In genomic region chrX:11423362-11423818, GRCh38 we compare ENCODE assay signal across 1 cellular context.
TF ChIP-seq lines count a peak whose summit lies in the region.

No MANE protein-coding gene starts in this region.

TF ChIP-seq in K562, 482 proteins besides CTCF, POLR2A, EP300 and RAD21 (continued from another document and continues in another):
- TF ChIP-seq HMGXB4 (CRISPR knock-in tag; IDR thresholded peaks at IDR 0.05) (no peak), HDAC2 (IDR thresholded peaks at IDR 0.05) (no peak), FOXA1 (IDR thresholded peaks at IDR 0.05; ENCODE audit: borderline replicate concordance) (no peak), BRD9 (IDR thresholded peaks at IDR 0.05; ENCODE audit: low read depth, partially characterized antibody) (no peak), ZBTB43 (CRISPR knock-in tag; IDR thresholded peaks at IDR 0.05) (no peak), GTF2A2 (tag; IDR thresholded peaks at IDR 0.05) (no peak), TFAP4 (CRISPR knock-in tag; IDR thresholded peaks at IDR 0.05; ENCODE audit: borderline replicate concordance) (peak; percentile 93), RNF2 (IDR thresholded peaks at IDR 0.05) (peak; percentile 86), ZBED1 (IDR thresholded peaks at IDR 0.05) (no peak), TCF15 (CRISPR knock-in tag; IDR thresholded peaks at IDR 0.05) (no peak), GABPA (tag; conservative IDR thresholded peaks at IDR 0.05; ENCODE audit: low read depth) (peak; percentile 90), SRSF1 (IDR thresholded peaks at IDR 0.05; ENCODE audit: low read depth, low read length) (no peak), MTA2 (IDR thresholded peaks at IDR 0.05; ENCODE audit: low read depth) (peak; percentile 37; the same call in 1 of the 2 replicates), KLF13 (tag; IDR thresholded peaks at IDR 0.05; ENCODE audit: borderline replicate concordance, low read depth) (no peak), ARID4B (CRISPR knock-in tag; IDR thresholded peaks at IDR 0.05) (peak; percentile 51; the same call in 1 of the 2 replicates), MXI1 (IDR thresholded peaks at IDR 0.05; ENCODE audit: low read depth, low read length) (no peak), KHSRP (IDR thresholded peaks at IDR 0.05) (no peak), TAF9B (IDR thresholded peaks at IDR 0.05; ENCODE audit: partially characterized antibody) (peak; percentile 85), CUX1 (CRISPR knock-in tag; IDR thresholded peaks at IDR 0.05) (no peak), E2F3 (CRISPR knock-in tag; IDR thresholded peaks at IDR 0.05) (no peak), HNRNPLL (IDR thresholded peaks at IDR 0.05; ENCODE audit: low read depth, low read length, poor library complexity, severe bottlenecking) (no peak), ZNF561 (CRISPR knock-in tag; conservative IDR thresholded peaks at IDR 0.05) (no peak), SMARCE1 (IDR thresholded peaks at IDR 0.05) (no peak), KDM4B (IDR thresholded peaks at IDR 0.05; ENCODE audit: borderline replicate concordance in 2 of 2, low read depth in 1 of 2) (no peak), FOXM1 (IDR thresholded peaks at IDR 0.05; ENCODE audit: low read depth) (no peak; the same call in 1 of the 2 replicates), FOXM1 (CRISPR knock-in tag; IDR thresholded peaks at IDR 0.05; ENCODE audit: low read depth) (no peak), HIVEP1 (CRISPR knock-in tag; IDR thresholded peaks at IDR 0.05) (no peak), PREB (CRISPR knock-in tag; IDR thresholded peaks at IDR 0.05) (no peak), CHD1 (IDR thresholded peaks at IDR 0.05; ENCODE audit: low read length) (no peak), ZNF12 (CRISPR knock-in tag; IDR thresholded peaks at IDR 0.05) (no peak), ZSCAN32 (CRISPR knock-in tag; IDR thresholded peaks at IDR 0.05) (no peak), JUNB (CRISPR knock-in tag; conservative IDR thresholded peaks at IDR 0.05) (no peak), ZKSCAN8 (CRISPR knock-in tag; IDR thresholded peaks at IDR 0.05) (peak; percentile 68; the same call in 1 of the 2 replicates), TSC22D4 (tag; IDR thresholded peaks at IDR 0.05) (no peak), CBFA2T2 (conservative IDR thresholded peaks at IDR 0.05) (no peak; the same call in 1 of the 2 replicates)
- TF ChIP-seq, protein P1, sequence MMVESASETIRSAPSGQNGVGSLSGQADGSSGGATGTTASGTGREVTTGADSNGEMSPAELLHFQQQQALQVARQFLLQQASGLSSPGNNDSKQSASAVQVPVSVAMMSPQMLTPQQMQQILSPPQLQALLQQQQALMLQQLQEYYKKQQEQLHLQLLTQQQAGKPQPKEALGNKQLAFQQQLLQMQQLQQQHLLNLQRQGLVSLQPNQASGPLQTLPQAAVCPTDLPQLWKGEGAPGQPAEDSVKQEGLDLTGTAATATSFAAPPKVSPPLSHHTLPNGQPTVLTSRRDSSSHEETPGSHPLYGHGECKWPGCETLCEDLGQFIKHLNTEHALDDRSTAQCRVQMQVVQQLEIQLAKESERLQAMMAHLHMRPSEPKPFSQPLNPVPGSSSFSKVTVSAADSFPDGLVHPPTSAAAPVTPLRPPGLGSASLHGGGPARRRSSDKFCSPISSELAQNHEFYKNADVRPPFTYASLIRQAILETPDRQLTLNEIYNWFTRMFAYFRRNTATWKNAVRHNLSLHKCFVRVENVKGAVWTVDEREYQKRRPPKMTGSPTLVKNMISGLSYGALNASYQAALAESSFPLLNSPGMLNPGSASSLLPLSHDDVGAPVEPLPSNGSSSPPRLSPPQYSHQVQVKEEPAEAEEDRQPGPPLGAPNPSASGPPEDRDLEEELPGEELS (CRISPR knock-in tag; IDR thresholded peaks at IDR 0.05; ENCODE audit: borderline replicate concordance) = no peak
- TF ChIP-seq, protein P2, sequence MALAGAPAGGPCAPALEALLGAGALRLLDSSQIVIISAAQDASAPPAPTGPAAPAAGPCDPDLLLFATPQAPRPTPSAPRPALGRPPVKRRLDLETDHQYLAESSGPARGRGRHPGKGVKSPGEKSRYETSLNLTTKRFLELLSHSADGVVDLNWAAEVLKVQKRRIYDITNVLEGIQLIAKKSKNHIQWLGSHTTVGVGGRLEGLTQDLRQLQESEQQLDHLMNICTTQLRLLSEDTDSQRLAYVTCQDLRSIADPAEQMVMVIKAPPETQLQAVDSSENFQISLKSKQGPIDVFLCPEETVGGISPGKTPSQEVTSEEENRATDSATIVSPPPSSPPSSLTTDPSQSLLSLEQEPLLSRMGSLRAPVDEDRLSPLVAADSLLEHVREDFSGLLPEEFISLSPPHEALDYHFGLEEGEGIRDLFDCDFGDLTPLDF (CRISPR knock-in tag; IDR thresholded peaks at IDR 0.05) = no peak
- TF ChIP-seq, protein P3, sequence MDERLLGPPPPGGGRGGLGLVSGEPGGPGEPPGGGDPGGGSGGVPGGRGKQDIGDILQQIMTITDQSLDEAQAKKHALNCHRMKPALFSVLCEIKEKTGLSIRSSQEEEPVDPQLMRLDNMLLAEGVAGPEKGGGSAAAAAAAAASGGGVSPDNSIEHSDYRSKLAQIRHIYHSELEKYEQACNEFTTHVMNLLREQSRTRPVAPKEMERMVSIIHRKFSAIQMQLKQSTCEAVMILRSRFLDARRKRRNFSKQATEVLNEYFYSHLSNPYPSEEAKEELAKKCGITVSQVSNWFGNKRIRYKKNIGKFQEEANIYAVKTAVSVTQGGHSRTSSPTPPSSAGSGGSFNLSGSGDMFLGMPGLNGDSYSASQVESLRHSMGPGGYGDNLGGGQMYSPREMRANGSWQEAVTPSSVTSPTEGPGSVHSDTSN (CRISPR knock-in tag; IDR thresholded peaks at IDR 0.05; ENCODE audit: low read depth) = no peak
- TF ChIP-seq, protein P3 (tag; conservative IDR thresholded peaks at IDR 0.05; ENCODE audit: low read depth) = no peak
- TF ChIP-seq, protein P4, sequence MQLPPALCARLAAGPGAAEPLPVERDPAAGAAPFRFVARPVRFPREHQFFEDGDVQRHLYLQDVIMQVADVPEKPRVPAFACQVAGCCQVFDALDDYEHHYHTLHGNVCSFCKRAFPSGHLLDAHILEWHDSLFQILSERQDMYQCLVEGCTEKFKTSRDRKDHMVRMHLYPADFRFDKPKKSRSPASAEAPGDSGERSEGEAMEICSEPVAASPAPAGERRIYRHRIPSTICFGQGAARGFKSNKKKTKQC (CRISPR knock-in tag; IDR thresholded peaks at IDR 0.05) = no peak
